Comparison of ENCODE assay signal across 8 cellular contexts in the genomic region with DNA sequence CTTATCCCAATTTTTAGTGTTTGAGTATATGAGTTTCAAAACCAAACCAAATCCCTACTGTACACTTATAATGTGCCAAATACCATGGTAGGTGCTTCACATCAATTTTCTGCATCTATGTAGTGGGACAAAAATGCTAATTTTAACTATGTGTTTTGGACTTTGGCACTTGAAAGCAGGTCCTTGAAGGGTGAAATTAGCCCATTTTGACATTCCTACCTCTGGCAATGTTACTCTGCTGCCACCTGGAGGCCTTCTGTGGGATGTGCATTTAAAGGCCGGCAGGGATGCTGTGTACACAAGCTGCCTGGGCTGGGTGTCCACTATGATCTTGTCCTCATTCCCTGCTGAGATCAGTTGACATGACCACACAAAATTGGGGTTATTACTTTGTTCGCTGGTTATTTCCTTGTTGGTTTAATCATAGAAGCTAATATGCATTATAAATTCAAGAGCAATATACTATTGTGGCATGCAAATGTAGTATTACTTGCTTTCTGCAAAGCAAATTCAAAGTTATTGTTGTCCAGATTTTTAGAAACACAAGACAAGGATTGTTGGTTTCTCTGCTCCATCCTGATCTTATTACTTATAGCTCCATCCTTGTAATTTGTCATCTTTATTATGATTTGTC.
DNase-seq lines count a peak whose midpoint lies in the region; ATAC-seq and TF ChIP-seq lines count a peak whose summit lies in the region.

No MANE protein-coding gene starts in this region.

- no peak overlapping the region for H3K27ac Mint-ChIP-seq in CD4-positive, alpha-beta T cell

- H3K36me3 Mint-ChIP-seq in CD4-positive, alpha-beta T cell (ENCODE audit: low read depth), result no peaks in the 10 kb centered on the region

- CTCF ChIA-PET in CD4-positive, alpha-beta T cell (lab: Charles Lee), result interaction anchor here (0.7 to 2.8 kb wide), 3 partner anchors 10 to 206 kb away, joined by 3 to 13 read pairs (median 3); no protein-coding TSS in a partner anchor

- peak; percentile 21 to 60 (median 38) for DNase-seq in CD4-positive, alpha-beta T cell
- DNase-seq in NCI-H1092 (lab: John Stamatoyannopoulos, UW) (peak; percentile 7), T1000 (lab: John Stamatoyannopoulos, UW) (peak; percentile 6), astrocyte of the hippocampus (ENCODE audit: low read depth, low spot score) (peak; percentile 88), iPS DF 4.7 (ENCODE audit: extremely low read depth, low spot score) (peak; percentile 25)
- DNase-seq in stimulated activated CD4-positive, alpha-beta T cell treated with anti-CD3 and anti-CD28 coated beads, Interleukin-12 subunit alpha, Interleukin-12 subunit beta, amount 100 ng/mL, for 24 hours (ENCODE audit: low read depth in 2 of 2), result peak; percentile 44 to 64

- no peak overlapping the region for H3K4me3 Mint-ChIP-seq in CD4-positive, alpha-beta T cell

- no peaks in the 10 kb centered on the region for H3K9me3 Mint-ChIP-seq in CD4-positive, alpha-beta T cell

- no peaks in the 10 kb centered on the region for H3K4me1 Mint-ChIP-seq in CD4-positive, alpha-beta T cell (ENCODE audit: low read depth)

- peak; percentile 57 for ATAC-seq in CD4-positive, alpha-beta T cell (ENCODE audit: poor library complexity)
- peak; percentile 60 for ATAC-seq in GM19438 (IDR thresholded peaks at IDR 0.05; ENCODE audit: low read depth, unreplicated experiment)
- ATAC-seq in GM19324 (IDR thresholded peaks at IDR 0.05; ENCODE audit: low FRiP score, unreplicated experiment), result no peak

- TF ChIP-seq CTCF in CD4-positive, alpha-beta T cell (IDR thresholded peaks at IDR 0.05), result peak; percentile 91

- POLR2A ChIA-PET in CD4-positive, alpha-beta T cell (lab: Charles Lee), result interaction anchor here (0.7 to 1.2 kb wide), 2 partner anchors 9 to 202 kb away, joined by 3 to 5 read pairs; no protein-coding TSS in a partner anchor

- H3K27me3 Mint-ChIP-seq in CD4-positive, alpha-beta T cell, result peaks cover 48% of the 10 kb centered on the region

- intact Hi-C loops in CD4-positive, alpha-beta T cell (cut with DNase I, micrococcal nuclease), result loop anchor here (1.0 kb wide), 2 partner anchors 201 to 202 kb away; no protein-coding TSS in a partner anchor

- no peaks in the 10 kb centered on the region for H3K9me3 ChIP-seq in CD4-positive, alpha-beta T cell (ENCODE audit: control insufficient read depth, low read length)

- H3K27ac ChIP-seq in CD4-positive, alpha-beta T cell (ENCODE audit: low read depth, low read length), result no peak overlapping the region

- no peaks in the 10 kb centered on the region for H3K27me3 ChIP-seq in CD4-positive, alpha-beta T cell (ENCODE audit: control insufficient read depth, insufficient read depth, low read length)

Comparison
In these comparisons a context has a peak if more than half of its experiments do, and no peak if none do; other contexts are left out.
1. DNase-seq: peak in every context shown above with its lines; median percentile 88 in astrocyte of the hippocampus; 54 in stimulated activated CD4-positive, alpha-beta T cell treated with anti-CD3 and anti-CD28 coated beads, Interleukin-12 subunit alpha, Interleukin-12 subunit beta, amount 100 ng/mL, for 24 hours; 38 in CD4-positive, alpha-beta T cell; 25 in iPS DF 4.7; 7 in NCI-H1092; 6 in T1000.